8 cellular contexts compared by ENCODE assay signal in genomic region chr5:83077662-83078261, GRCh38. TPM values are rescaled to one million over a fixed set of nuclear protein-coding genes. Genes with fewer than 3 reads are reported as not detected.
DNase-seq lines count a peak whose midpoint lies in the region; ATAC-seq and TF ChIP-seq lines count a peak whose summit lies in the region.

No MANE protein-coding gene starts in this region.

- H3K14ac ChIP-seq in mesenchymal stem cell (ENCODE audit: low read length in 2 of 2): no peak overlapping the region

- H3K9me3 ChIP-seq in colonic mucosa: no peaks in the 10 kb centered on the region
- no peaks in the 10 kb centered on the region for H3K9me3 ChIP-seq in mesenchymal stem cell (ENCODE audit: control insufficient read depth, low read length)
- no peaks in the 10 kb centered on the region for H3K9me3 ChIP-seq in aorta (ENCODE audit: control insufficient read depth, low read length)

- no peak for TF ChIP-seq CTCF in colonic mucosa (IDR thresholded peaks at IDR 0.05)

- H3K9ac ChIP-seq in colonic mucosa (ENCODE audit: low read depth in 2 of 2, low read length in 2 of 2) (peak overlapping the region; percentile 72 to 84), mesenchymal stem cell (ENCODE audit: low read length) (peak overlapping the region; percentile 97)

- peak; percentile 3 for DNase-seq in stimulated activated CD8-positive, alpha-beta memory T cell treated with anti-CD3 and anti-CD28 coated beads, Interleukin-15, amount 100 ng/mL, for 24 hours (ENCODE audit: low read depth)
- no peak for DNase-seq in stimulated activated CD8-positive, alpha-beta memory T cell treated with anti-CD3 and anti-CD28 coated beads, Interleukin-4, amount 100 ng/mL, for 48 hours
- DNase-seq in RKO (ENCODE audit: low spot score) (peak; percentile 62), colonic mucosa (no peak), mesenchymal stem cell (peak; percentile 64), aorta (no peak), NCI-H2081 (lab: John Stamatoyannopoulos, UW) (no peak)

- no peak overlapping the region for H4K91ac ChIP-seq in mesenchymal stem cell (ENCODE audit: low read length)

- H3K27ac ChIP-seq in colonic mucosa (peak overlapping the region; percentile 67), mesenchymal stem cell (ENCODE audit: low read length, poor library complexity, severe bottlenecking) (peak overlapping the region; percentile 82), aorta (ENCODE audit: low read depth in 1 of 2, low read length in 2 of 2) (peak overlapping the region in 1 of 2 donors; percentile 90)

- peak overlapping the region; percentile 93 for H3K4me2 ChIP-seq in mesenchymal stem cell (ENCODE audit: low read length, poor library complexity, severe bottlenecking)

- no peak overlapping the region for H2BK120ac ChIP-seq in mesenchymal stem cell (ENCODE audit: low read depth, low read length)

- H3K4ac ChIP-seq in mesenchymal stem cell (ENCODE audit: low read depth in 1 of 2, low read length in 2 of 2): peak overlapping the region in 1 of 2 experiments; percentile 94

- H3K36me3 ChIP-seq in colonic mucosa (no peaks in the 10 kb centered on the region), mesenchymal stem cell (ENCODE audit: control insufficient read depth in 1 of 2, insufficient read depth in 2 of 2, low read depth in 1 of 2, low read length in 2 of 2) (peaks cover 0 to 20% of the 10 kb centered on the region in 2 experiments), aorta (ENCODE audit: control insufficient read depth in 1 of 2, insufficient read depth in 2 of 2, low read length in 1 of 2) (no peaks in the 10 kb centered on the region)

- peak overlapping the region; percentile 76 for H2BK5ac ChIP-seq in mesenchymal stem cell (ENCODE audit: low read depth, low read length, poor library complexity, severe bottlenecking)

- ATAC-seq in HG02970 (IDR thresholded peaks at IDR 0.05; ENCODE audit: low FRiP score, unreplicated experiment) (peak; percentile 5), aorta (ENCODE audit: low FRiP score) (peak; percentile 19)

- H3K4me1 ChIP-seq in colonic mucosa (no peaks in the 10 kb centered on the region), mesenchymal stem cell (ENCODE audit: control insufficient read depth, insufficient read depth, low read depth, low read length) (peaks cover 2% of the 10 kb centered on the region), aorta (ENCODE audit: control insufficient read depth in 1 of 2, insufficient read depth in 2 of 2, low read length in 2 of 2) (peaks cover 2 to 3% of the 10 kb centered on the region in 2 donors)

- H2BK12ac ChIP-seq in mesenchymal stem cell (ENCODE audit: low read length in 2 of 2): no peak overlapping the region

- no peaks in the 10 kb centered on the region for H3K27me3 ChIP-seq in colonic mucosa
- no peaks in the 10 kb centered on the region for H3K27me3 ChIP-seq in mesenchymal stem cell (ENCODE audit: control insufficient read depth in 1 of 2, insufficient read depth in 1 of 2, low read length in 2 of 2)
- no peaks in the 10 kb centered on the region for H3K27me3 ChIP-seq in aorta (ENCODE audit: control insufficient read depth in 1 of 2, insufficient read depth in 2 of 2, low read length in 1 of 2)

- peaks cover 10% of the 10 kb centered on the region for H3K79me1 ChIP-seq in mesenchymal stem cell (replicated peaks; ENCODE audit: low read length, poor library complexity, severe bottlenecking)

- H3K23ac ChIP-seq in mesenchymal stem cell (ENCODE audit: low read length in 2 of 2): no peak overlapping the region

- peak overlapping the region; percentile 94 for H2BK15ac ChIP-seq in mesenchymal stem cell (ENCODE audit: low read depth, poor library complexity, severe bottlenecking)

- peak overlapping the region; percentile 85 for H4K8ac ChIP-seq in mesenchymal stem cell (ENCODE audit: low read length)

- intact Hi-C loops in colonic mucosa (cut with DNase I) (no loop called here), aorta (cut with DNase I) (loop anchor here in 1 of 2 donors (5.0 to 10.0 kb wide), 3 partner anchors 355 to 763 kb away; no protein-coding TSS in a partner anchor)

- H3K18ac ChIP-seq in mesenchymal stem cell (ENCODE audit: low read depth in 1 of 2, low read length in 2 of 2): peak overlapping the region; percentile 71 to 84

- H2AFZ ChIP-seq in mesenchymal stem cell (ENCODE audit: low read depth, low read length): peak overlapping the region; percentile 92

- H2AK5ac ChIP-seq in mesenchymal stem cell (ENCODE audit: low read length, severe bottlenecking): no peak overlapping the region

- WGBS in mesenchymal stem cell: 5% methylated on average over 13 of the region's 14 CpGs
- WGBS in aorta, 2 donors: 2 to 4% methylated on average over 14 of the region's 14 CpGs

- H3K4me3 ChIP-seq in colonic mucosa (peak overlapping the region; percentile 84), mesenchymal stem cell (ENCODE audit: insufficient read depth in 1 of 2, low read depth in 1 of 2, low read length in 2 of 2) (peak overlapping the region; percentile 66 to 95), aorta (ENCODE audit: low read length in 2 of 2) (peak overlapping the region; percentile 57 to 97)

RNA-seq across cellular contexts. Expression of gene XRCC4, which starts 0.4 kb away (rescaled TPM):
- total RNA-seq in colonic mucosa (1 to 10 TPM; 5.7 to 8.7 TPM), aorta (10 to 100 TPM in 1 of 2 donors, 1 to 10 TPM in 1; 9.9 to 10.7 TPM)
- polyA plus RNA-seq in mesenchymal stem cell (2013, experiment 1 of 2): 6.3 TPM
- polyA plus RNA-seq in mesenchymal stem cell (2013, experiment 2 of 2): 7.2 TPM
- 10 to 100 TPM; 12.8 to 19.0 TPM for polyA plus RNA-seq in aorta

RNA-seq across cellular contexts. Expression of gene TMEM167A, which starts 0.6 kb away (rescaled TPM):
- total RNA-seq in colonic mucosa: 100 to 1,000 TPM in 1 of 2 donors, 10 to 100 TPM in 1; 89.4 to 114 TPM
- polyA plus RNA-seq in mesenchymal stem cell (2013, experiment 1 of 2): 76.4 TPM
- 83.2 TPM for polyA plus RNA-seq in mesenchymal stem cell (2013, experiment 2 of 2)
- 10 to 100 TPM; 77.4 to 80.9 TPM for total RNA-seq in aorta
- polyA plus RNA-seq in aorta: 10 to 100 TPM; 53.5 to 62.7 TPM

Comparison
In these comparisons a context has a peak if more than half of its experiments do, and no peak if none do; other contexts are left out.
1. DNase-seq: peak in stimulated activated CD8-positive, alpha-beta memory T cell treated with anti-CD3 and anti-CD28 coated beads, Interleukin-15, amount 100 ng/mL, for 24 hours (single experiment), RKO (single experiment) and mesenchymal stem cell (single experiment); none in stimulated activated CD8-positive, alpha-beta memory T cell treated with anti-CD3 and anti-CD28 coated beads, Interleukin-4, amount 100 ng/mL, for 48 hours (single experiment), colonic mucosa (single experiment), aorta (0 of 2) and NCI-H2081 (0 of 2).
2. Peak in every context shown above with its lines, with median percentiles within 50 percentile points of each other: H3K4me3 ChIP-seq.